ENCODE assay signal across 22 cellular contexts in genomic region chr10:5265139-5265538, GRCh38.
DNase-seq lines count a peak whose midpoint lies in the region; ATAC-seq and FAIRE-seq lines count a peak whose summit lies in the region.
"Had no signal": no experiment of that assay in that cellular context is flagged by ENCODE, and none has a peak within 500 bp of the region (broad histone marks: within the 10 kb centered on the region; RNA-seq: fewer than 3 reads in every experiment).

No MANE protein-coding gene starts in this region.

- no peaks in the 10 kb centered on the region for H3K36me3 ChIP-seq in small intestine (ENCODE audit: control insufficient read depth in 2 of 2, insufficient read depth in 2 of 2, low read length in 2 of 2)
- H3K36me3 ChIP-seq: BE2C had no signal

- in situ Hi-C loops in ACHN (cut with HindIII; ENCODE audit: low pct_ligation_motif_present, low pct_unique_long_range_greater_than_20kb, low sequenced_read_pairs) = no loop called here

- H3K27me3 ChIP-seq in small intestine (ENCODE audit: control insufficient read depth in 2 of 2, insufficient read depth in 2 of 2, low read length in 2 of 2) = no peaks in the 10 kb centered on the region
- H3K27me3 ChIP-seq: BE2C; BLaER1 treated with 17β-estradiol and CSF1 and Interleukin-3, amounts not matched to agents 10 nM and 100 nM had no signal

- H3K4me1 ChIP-seq in small intestine (ENCODE audit: control insufficient read depth in 2 of 2, insufficient read depth in 1 of 2, low read depth in 1 of 2, low read length in 1 of 2) = no peaks in the 10 kb centered on the region
- H3K4me1 ChIP-seq: BE2C had no signal

- ATAC-seq in GM21737 (IDR thresholded peaks at IDR 0.05; ENCODE audit: unreplicated experiment) = no peak
- ATAC-seq: GM12878 had no signal

- no peak overlapping the region for H3K4me3 ChIP-seq in small intestine (ENCODE audit: low read depth in 1 of 2, low read length in 2 of 2)
- H3K4me3 ChIP-seq: BLaER1 treated with 17β-estradiol and CSF1 and Interleukin-3, amounts not matched to agents 10 nM and 100 nM; GM12878; GM23248 had no signal

- DNase-seq in ACHN = peak; percentile 10
- DNase-seq in RCC 7860 (ENCODE audit: low spot score) = no peak
- DNase-seq in kidney tubule cell (ENCODE audit: low spot score) = peak; percentile 47
- peak; percentile 47 for DNase-seq in small intestine
- DNase-seq in inferior parietal cortex (ENCODE audit: extremely low spot score) = no peak
- no peak for DNase-seq in stimulated activated CD4-positive, alpha-beta T cell treated with anti-CD3 and anti-CD28 coated beads, Interleukin-15, amount 100 ng/mL, for 24 hours
- DNase-seq: AML-193; BE2C; CD4-positive, alpha-beta T cell; CD8-positive, alpha-beta memory T cell; DMS 273 treated with DMSO at 0.1 percent for 48 hours; DMS79; EL; GDM1; GM23248; H7; HCEC 1CT had no signal

- WGBS in small intestine, 3 donors = 37 to 65% (median 52%) methylated on average over 1 of the region's 1 CpG

- H3K27ac ChIP-seq in small intestine (ENCODE audit: low read depth in 1 of 2, low read length in 1 of 2) = no peak overlapping the region
- H3K27ac ChIP-seq: BLaER1 treated with 17β-estradiol and CSF1 and Interleukin-3, amounts not matched to agents 10 nM and 100 nM; GM23248 had no signal

- FAIRE-seq in RCC 7860 (lab: Jason Lieb, UNC) (peak; percentile 94), small intestine (lab: Jason Lieb, UNC) (no peak)
- FAIRE-seq: D721Med, GM12878, H1 had no signal

- no peaks in the 10 kb centered on the region for H3K9me3 ChIP-seq in small intestine (ENCODE audit: control insufficient read depth, low read depth)
- H3K9me3 ChIP-seq: BE2C had no signal

Comparison
In these comparisons a context has a peak if more than half of its experiments do, and no peak if none do; other contexts are left out.
1. DNase-seq: peak in ACHN (single experiment), kidney tubule cell (single experiment) and small intestine (single experiment); none in RCC 7860 (single experiment), inferior parietal cortex (single experiment) and stimulated activated CD4-positive, alpha-beta T cell treated with anti-CD3 and anti-CD28 coated beads, Interleukin-15, amount 100 ng/mL, for 24 hours (single experiment).